Comparison of ENCODE assay signal across 8 cellular contexts in genomic region chr13:106566682-106567420, GRCh38. TPM values are rescaled to one million over a fixed set of nuclear protein-coding genes. Genes with fewer than 3 reads are reported as not detected.
A peak's percentile ranks its signal among the peaks of the same experiment; 100 is the strongest.
DNase-seq lines count a peak whose midpoint lies in the region; ATAC-seq, FAIRE-seq and TF ChIP-seq lines count a peak whose summit lies in the region.

No MANE protein-coding gene starts in this region.

- peaks cover 60% of the 10 kb centered on the region for H3K4me1 Mint-ChIP-seq in activated T-cell treated with anti-CD3 and anti-CD28 coated beads, Interleukin-2, amount 50 U/mL, for 4 hours (ENCODE audit: low read depth)
- H3K4me1 Mint-ChIP-seq in nephron = peaks cover 49% of the 10 kb centered on the region

- H3K4me3 Mint-ChIP-seq in activated T-cell treated with anti-CD3 and anti-CD28 coated beads, Interleukin-2, amount 50 U/mL, for 4 hours = peak overlapping the region; percentile 96
- peak overlapping the region; percentile 98 to 99 (median 98) for H3K4me3 Mint-ChIP-seq in nephron

- no peak for FAIRE-seq in urothelium cell line (lab: Jason Lieb, UNC)

- TF ChIP-seq CTCF in fibroblast of villous mesenchyme (IDR thresholded peaks at IDR 0.05; ENCODE audit: insufficient read depth, low read depth, low read length) (no peak), nephron (IDR thresholded peaks at IDR 0.05; ENCODE audit: unreplicated experiment in 3 of 3) (no peak)

- H3K4me3 ChIP-seq in fibroblast of villous mesenchyme (ENCODE audit: low read depth, low read length) = peak overlapping the region; percentile 96

- no peaks in the 10 kb centered on the region for H3K36me3 Mint-ChIP-seq in activated T-cell treated with anti-CD3 and anti-CD28 coated beads, Interleukin-2, amount 50 U/mL, for 4 hours (ENCODE audit: insufficient read depth)
- peaks cover 3% of the 10 kb centered on the region for H3K36me3 Mint-ChIP-seq in nephron (ENCODE audit: low read depth)

- no peaks in the 10 kb centered on the region for H3K9me3 Mint-ChIP-seq in activated T-cell treated with anti-CD3 and anti-CD28 coated beads, Interleukin-2, amount 50 U/mL, for 4 hours
- H3K9me3 Mint-ChIP-seq in nephron = no peaks in the 10 kb centered on the region

- no peaks in the 10 kb centered on the region for H3K27me3 Mint-ChIP-seq in activated T-cell treated with anti-CD3 and anti-CD28 coated beads, Interleukin-2, amount 50 U/mL, for 4 hours (ENCODE audit: low read depth)
- no peaks in the 10 kb centered on the region for H3K27me3 Mint-ChIP-seq in nephron (ENCODE audit: low read depth)

- ATAC-seq in GM18867 (IDR thresholded peaks at IDR 0.05; ENCODE audit: unreplicated experiment) (peak; percentile 42), HG03064 (IDR thresholded peaks at IDR 0.05; ENCODE audit: low read depth, unreplicated experiment) (peak; percentile 44)
- peak; percentile 31 to 32 for ATAC-seq in activated T-cell treated with anti-CD3 and anti-CD28 coated beads, Interleukin-2, amount 50 U/mL, for 4 hours

- DNase-seq in CD1c-positive myeloid dendritic cell (ENCODE audit: extremely low spot score) = peak; percentile 49
- DNase-seq in NCI-H2227 treated with DMSO at 0.1 percent for 48 hours (lab: John Stamatoyannopoulos, UW) = peak; percentile 22
- no peak for DNase-seq in activated T-cell treated with anti-CD3 and anti-CD28 coated beads, Interleukin-2, amount 50 U/mL, for 4 hours
- peak; percentile 67 for DNase-seq in fibroblast of villous mesenchyme (ENCODE audit: low read depth)
- peak; percentile 49 for DNase-seq in urothelium cell line (ENCODE audit: low spot score)

- peak overlapping the region; percentile 83 to 98 (median 98) for H3K27ac Mint-ChIP-seq in nephron

RNA-seq across cellular contexts. Expression of gene ARGLU1, which starts 1.1 kb away (rescaled TPM):
- total RNA-seq in activated T-cell treated with anti-CD3 and anti-CD28 coated beads, Interleukin-2, amount 50 U/mL, for 4 hours = 10 to 100 TPM; 71.9 to 78.9 (median 73.2) TPM
- 44.1 and 51.0 TPM in 2 replicates for total RNA-seq in fibroblast of villous mesenchyme

RNA-seq across cellular contexts. Expression of gene EFNB2, which starts 31.4 kb away (rescaled TPM):
- under 1 TPM; 0.22 to 0.30 (median 0.29) TPM for total RNA-seq in activated T-cell treated with anti-CD3 and anti-CD28 coated beads, Interleukin-2, amount 50 U/mL, for 4 hours
- 7.4 and 10.8 TPM in 2 replicates for total RNA-seq in fibroblast of villous mesenchyme
